8 cellular contexts compared by ENCODE assay signal in genomic region chr11:78139422-78140391, GRCh38. TPM values are rescaled to one million over a fixed set of nuclear protein-coding genes. Genes with fewer than 3 reads are reported as not detected.
A peak's percentile ranks its signal among the peaks of the same experiment; 100 is the strongest.
DNase-seq lines count a peak whose midpoint lies in the region; TF ChIP-seq lines count a peak whose summit lies in the region.

TSS of gene ALG8 (minus strand) at chr11:78139626. CDS start at chr11:78139588, 38 bp downstream.

- peak within 1 kb of the TSS; percentile 81 for H2AFZ ChIP-seq in neural cell (ENCODE audit: low read depth, low read length)

- TF ChIP-seq POLR2A in stomach (IDR thresholded peaks at IDR 0.05) = peak in 2 of 4 donors; percentile 33 to 46

- no peaks in the 10 kb centered on the region for H3K9me3 ChIP-seq in neural cell (ENCODE audit: low read length)
- no peaks in the 10 kb centered on the region for H3K9me3 ChIP-seq in stomach

- H3K4me1 ChIP-seq in stomach = peaks cover 7 to 29% (median 17%) of the 10 kb centered on the region in 4 donors

- TF ChIP-seq EP300 in neural cell (conservative IDR thresholded peaks at IDR 0.05; ENCODE audit: poor library complexity, severe bottlenecking) (no peak), stomach (IDR thresholded peaks at IDR 0.05) (no peak)

- H3K27ac ChIP-seq in neural cell (ENCODE audit: low read length) = no peak within 1 kb of the TSS
- H3K27ac ChIP-seq in stomach = peak within 1 kb of the TSS; percentile 68 to 87 (median 84)

- TF ChIP-seq RAD21 in neural cell (conservative IDR thresholded peaks at IDR 0.05) = peak; percentile 47

- intact Hi-C loops in stomach (cut with DNase I; ENCODE audit: low total_unique reads) = no loop called here

- no peaks in the 10 kb centered on the region for H3K9me2 ChIP-seq in neural cell (ENCODE audit: insufficient read depth, low read length)

- H4K20me1 ChIP-seq in neural cell (ENCODE audit: insufficient read depth) = no peaks in the 10 kb centered on the region

- H3K27me3 ChIP-seq in H7 (ENCODE audit: control insufficient read depth, insufficient read depth, low read length) = no peaks in the 10 kb centered on the region
- no peaks in the 10 kb centered on the region for H3K27me3 ChIP-seq in neural cell (ENCODE audit: insufficient read depth, low read depth, low read length)
- H3K27me3 ChIP-seq in stomach = no peaks in the 10 kb centered on the region

- 2 to 3% (median 2%) methylated on average over 44 to 52 of the region's 52 CpGs for WGBS in stomach, 5 donors

- DNase-seq in ELF-1 (ENCODE audit: low read depth, low spot score) (peak; percentile 96), H7 (peak; percentile 98), M059J (ENCODE audit: low read depth) (peak; percentile 95), SHP77 (lab: John Stamatoyannopoulos, UW) (peak; percentile 97 to 98), fibroblast of the aortic adventitia (ENCODE audit: low read depth) (peak; percentile 97), stomach (peak; percentile 97)
- DNase-seq in activated effector memory CD4-positive, alpha-beta T cell treated with anti-CD3 and anti-CD28 coated beads, Interleukin-2, amount 50 U/mL, for 16 hours = peak; percentile 99

- TF ChIP-seq CTCF in fibroblast of the aortic adventitia (IDR thresholded peaks at IDR 0.05; ENCODE audit: insufficient read depth, low read length) (no peak), neural cell (IDR thresholded peaks at IDR 0.05; ENCODE audit: poor library complexity, severe bottlenecking) (peak; percentile 3), stomach (IDR thresholded peaks at IDR 0.05) (peak in 1 of 7 experiments; percentile 20)

- peak within 1 kb of the TSS; percentile 61 for H3K9ac ChIP-seq in neural cell (ENCODE audit: low read length)

- peak within 1 kb of the TSS; percentile 99 for H3K4me2 ChIP-seq in neural cell (ENCODE audit: low read length)

- H3K4me3 ChIP-seq in H7 (ENCODE audit: insufficient read depth, low read depth, low read length) (peak within 1 kb of the TSS; percentile 67), fibroblast of the aortic adventitia (ENCODE audit: low read depth, low read length) (peak within 1 kb of the TSS; percentile 83), neural cell (ENCODE audit: low read length) (peak within 1 kb of the TSS; percentile 90), stomach (peak within 1 kb of the TSS; percentile 64 to 77 (median 68))

- no peaks in the 10 kb centered on the region for H3F3A ChIP-seq in neural cell (ENCODE audit: insufficient read depth, low read length, poor library complexity, severe bottlenecking)

- peaks cover 8% of the 10 kb centered on the region for H3K79me2 ChIP-seq in neural cell (replicated peaks; ENCODE audit: insufficient read depth, low read length)

- H3K36me3 ChIP-seq in H7 (replicated peaks; ENCODE audit: control insufficient read depth, insufficient read depth, low read length) = peaks cover 5% of the 10 kb centered on the region
- no peaks in the 10 kb centered on the region for H3K36me3 ChIP-seq in neural cell (ENCODE audit: insufficient read depth, low read length)
- peaks cover 4 to 18% (median 10%) of the 10 kb centered on the region in 4 donors for H3K36me3 ChIP-seq in stomach

TF ChIP-seq in neural cell, 6 proteins besides CTCF, POLR2A, EP300 and RAD21:
- TF ChIP-seq EZH2 (IDR thresholded peaks at IDR 0.05; ENCODE audit: borderline replicate concordance, insufficient read depth, low read length, poor library complexity, severe bottlenecking) = no peak
- peak; percentile 100 for TF ChIP-seq MXI1 (conservative IDR thresholded peaks at IDR 0.05; ENCODE audit: poor library complexity, severe bottlenecking)
- TF ChIP-seq SMC3 (conservative IDR thresholded peaks at IDR 0.05; ENCODE audit: poor library complexity) = peak; percentile 52
- no peak for TF ChIP-seq REST (IDR thresholded peaks at IDR 0.05; ENCODE audit: borderline replicate concordance)
- peak; percentile 67 for TF ChIP-seq POLR2AphosphoS5 (IDR thresholded peaks at IDR 0.05)
- no peak for TF ChIP-seq TAF1 (IDR thresholded peaks at IDR 0.05; ENCODE audit: low read depth)

RNA-seq across cellular contexts. Expression of gene ALG8, which starts in this region (rescaled TPM):
- total RNA-seq in H7 (2014; rRNA removed; shearing (Covaris generic)) = 54.9 and 58.1 TPM in 2 replicates
- total RNA-seq in M059J (2014; rRNA removed; shearing (Covaris generic)) = 89.3 and 95.5 TPM in 2 replicates
- 17.0 and 56.6 TPM in 2 replicates for total RNA-seq in fibroblast of the aortic adventitia (ENCODE audit: low replicate concordance)
- polyA plus RNA-seq in neural cell = 35.7 and 42.1 TPM in 2 replicates
- 32.1 and 33.7 TPM in 2 replicates for polyA minus RNA-seq in neural cell
- total RNA-seq in stomach = 10 to 100 TPM in 4 of 5 donors, 1 to 10 TPM in 1; 3.8 to 58.2 (median 19.6) TPM
- 10 to 100 TPM; 10.5 to 33.6 (median 29.4) TPM for polyA plus RNA-seq in stomach
